ENCODE assay signal across 19 cellular contexts in the genomic region with DNA sequence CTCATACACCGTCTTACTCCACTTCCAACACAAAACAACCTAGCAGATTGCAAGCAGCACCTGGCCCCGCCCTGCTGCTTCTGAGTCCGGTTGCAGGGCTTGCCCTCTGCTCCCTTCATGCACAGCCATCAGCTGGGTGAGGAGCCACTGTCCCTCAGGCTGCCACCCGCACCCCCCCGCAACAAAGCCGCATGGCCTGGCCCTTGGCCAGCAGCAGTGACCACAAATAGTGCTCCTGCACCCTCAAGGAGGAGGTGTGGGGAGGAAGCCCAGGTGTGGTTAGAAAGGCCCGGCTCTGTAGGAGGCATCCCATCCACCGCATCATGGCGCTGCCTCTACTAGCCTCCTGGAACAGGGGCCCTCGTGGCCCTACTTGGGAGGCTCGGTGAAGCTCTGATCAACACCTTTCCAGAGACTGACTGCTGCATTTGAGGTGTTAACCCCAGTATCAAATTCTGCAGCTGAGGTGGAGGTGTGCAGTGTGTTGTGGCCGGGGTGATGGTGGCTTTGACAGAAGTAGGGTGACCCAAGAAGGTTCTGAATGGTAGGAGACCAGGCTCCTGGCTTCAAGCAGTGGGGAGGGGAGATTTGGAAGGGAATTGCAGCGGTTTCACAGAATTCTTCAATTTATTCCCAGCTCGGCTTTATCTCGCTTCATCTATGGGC. TPM values are rescaled to one million over a fixed set of nuclear protein-coding genes. Genes with fewer than 3 reads are reported as not detected.
DNase-seq lines count a peak whose midpoint lies in the region; ATAC-seq and TF ChIP-seq lines count a peak whose summit lies in the region.
"Had no signal": no experiment of that assay in that cellular context is flagged by ENCODE, and none has a peak within 500 bp of the region (broad histone marks: within the 10 kb centered on the region; RNA-seq: fewer than 3 reads in every experiment).

No MANE protein-coding gene starts in this region.

- H3K4me1 ChIP-seq in left ventricle myocardium inferior (peaks cover 50% of the 10 kb centered on the region), PC-9 (replicated peaks; ENCODE audit: insufficient read depth) (peaks cover 27% of the 10 kb centered on the region), upper lobe of right lung (no peaks in the 10 kb centered on the region)

- TF ChIP-seq CTCF in left ventricle myocardium inferior (IDR thresholded peaks at IDR 0.05; ENCODE audit: borderline replicate concordance) (no peak), PC-9 (conservative IDR thresholded peaks at IDR 0.05) (no peak), upper lobe of right lung (IDR thresholded peaks at IDR 0.05) (no peak)

- H2AFZ ChIP-seq in PC-9 = no peak overlapping the region

- H3K27me3 ChIP-seq in left ventricle myocardium inferior (ENCODE audit: low read depth) = peaks cover 5% of the 10 kb centered on the region
- H3K27me3 ChIP-seq in PC-9 (ENCODE audit: insufficient read depth, low read depth) = no peaks in the 10 kb centered on the region
- H3K27me3 ChIP-seq in upper lobe of right lung = peaks cover 28% of the 10 kb centered on the region
- H3K27me3 ChIP-seq: BLaER1, Peyer's patch had no signal

- no peaks in the 10 kb centered on the region for H3K9me3 ChIP-seq in left ventricle myocardium inferior (replicated peaks)
- H3K9me3 ChIP-seq in PC-9 (ENCODE audit: insufficient read depth, low read depth) = no peaks in the 10 kb centered on the region
- H3K9me3 ChIP-seq in upper lobe of right lung = no peaks in the 10 kb centered on the region
- H3K9me3 ChIP-seq: SK-N-SH had no signal

- H3K36me3 ChIP-seq in left ventricle myocardium inferior (peaks cover 26% of the 10 kb centered on the region), PC-9 (ENCODE audit: low read depth) (no peaks in the 10 kb centered on the region; the same call in 1 of the 2 replicates), upper lobe of right lung (no peaks in the 10 kb centered on the region)

- DNase-seq in Right ventricle myocardium superior (peak; percentile 39), left ventricle myocardium inferior (no peak), PC-9 (peak in 1 of 2 experiments; percentile 65), left colon (no peak), upper lobe of right lung (no peak), COLO829 (ENCODE audit: low spot score) (no peak)
- DNase-seq: CD4-positive, alpha-beta memory T cell; H7; HFFc6; NCI-H1092 treated with DMSO at 0.1 percent for 48 hours; NCI-H146; NCI-H2029 treated with DMSO at 0.1 percent for 48 hours; NCI-H2171; NCI-H526; Peyer's patch; SHP77 treated with DMSO at 0.1 percent for 48 hours; SK-N-SH had no signal

- H3K79me2 ChIP-seq in PC-9 (ENCODE audit: low read depth) = no peaks in the 10 kb centered on the region

- POLR2A ChIA-PET in PC-9 (lab: Charles Lee; ENCODE audit: unreplicated experiment) = interaction anchor here (0.7 kb wide), 1 partner anchor 10 kb away, joined by 3 read pairs; no protein-coding TSS in a partner anchor

- no peaks in the 10 kb centered on the region for H3K9me2 ChIP-seq in PC-9 (ENCODE audit: insufficient read depth)
- H3K9me2 ChIP-seq: SK-N-SH had no signal

- H3K4me2 ChIP-seq in PC-9 = peak overlapping the region; percentile 34; the same call in 1 of the 2 replicates
- H3K4me2 ChIP-seq: SK-N-SH had no signal

- ATAC-seq in Right ventricle myocardium superior (ENCODE audit: poor library complexity) (no peak), left colon (peak; percentile 38), upper lobe of right lung (peak; percentile 8), HG03196 (IDR thresholded peaks at IDR 0.05; ENCODE audit: unreplicated experiment) (no peak)

- H3K27ac ChIP-seq in left ventricle myocardium inferior (replicated peaks) (no peak overlapping the region), PC-9 (no peak overlapping the region), upper lobe of right lung (no peak overlapping the region)
- H3K27ac ChIP-seq: BLaER1, Peyer's patch had no signal

- intact Hi-C loops in Right ventricle myocardium superior (cut with DNase I) = no loop called here
- intact Hi-C loops in left ventricle myocardium inferior (cut with micrococcal nuclease) = no loop called here
- intact Hi-C loops in PC-9 (cut with micrococcal nuclease; ENCODE audit: unreplicated experiment) = no loop called here
- intact Hi-C loops in left colon (cut with DNase I, micrococcal nuclease) = no loop called here
- intact Hi-C loops in upper lobe of right lung (cut with DNase I) = no loop called here

- H4K20me1 ChIP-seq in PC-9 (ENCODE audit: insufficient read depth) = no peaks in the 10 kb centered on the region

- H3F3A ChIP-seq in PC-9 (ENCODE audit: insufficient read depth, low read depth) = no peaks in the 10 kb centered on the region

- H3K4me3 ChIP-seq in left ventricle myocardium inferior = no peak overlapping the region
- H3K4me3 ChIP-seq in PC-9 = no peak overlapping the region
- no peak overlapping the region for H3K4me3 ChIP-seq in upper lobe of right lung
- H3K4me3 ChIP-seq: BLaER1, Peyer's patch had no signal

- CTCF ChIA-PET in PC-9 (lab: Charles Lee) = no interaction called here

- BruUV-seq in PC-9 (replicated peaks; lab: Mats Ljungman, UMichigan) = no TSS peak

RNA-seq across cellular contexts. Expression of a gene that starts 52.7 kb away (rescaled TPM):
- total RNA-seq in Right ventricle myocardium superior = 222 TPM
- 218 TPM for total RNA-seq in left ventricle myocardium inferior
- 44.6 and 61.3 TPM in 2 replicates for total RNA-seq in PC-9 (2021)
- total RNA-seq in left colon = 100 to 1,000 TPM; 161 to 279 TPM
- 0.35 TPM for total RNA-seq in upper lobe of right lung
- total RNA-seq: HFFc6 had no signal

Comparison
In these comparisons a context has a peak if more than half of its experiments do, and no peak if none do; other contexts are left out.
1. ATAC-seq: peak in left colon (single experiment) and upper lobe of right lung (single experiment); none in Right ventricle myocardium superior (single experiment) and HG03196 (single experiment).
2. RNA of a gene that starts 52.7 kb away (total RNA-seq): 161 to 279 TPM in left colon, 222 TPM in Right ventricle myocardium superior (single experiment), 218 TPM in left ventricle myocardium inferior (single experiment) and 44.6 to 61.3 TPM in PC-9; 0.35 TPM in upper lobe of right lung (single experiment); every median in the first group is over 10 times any median in the second.